In the genomic region with DNA sequence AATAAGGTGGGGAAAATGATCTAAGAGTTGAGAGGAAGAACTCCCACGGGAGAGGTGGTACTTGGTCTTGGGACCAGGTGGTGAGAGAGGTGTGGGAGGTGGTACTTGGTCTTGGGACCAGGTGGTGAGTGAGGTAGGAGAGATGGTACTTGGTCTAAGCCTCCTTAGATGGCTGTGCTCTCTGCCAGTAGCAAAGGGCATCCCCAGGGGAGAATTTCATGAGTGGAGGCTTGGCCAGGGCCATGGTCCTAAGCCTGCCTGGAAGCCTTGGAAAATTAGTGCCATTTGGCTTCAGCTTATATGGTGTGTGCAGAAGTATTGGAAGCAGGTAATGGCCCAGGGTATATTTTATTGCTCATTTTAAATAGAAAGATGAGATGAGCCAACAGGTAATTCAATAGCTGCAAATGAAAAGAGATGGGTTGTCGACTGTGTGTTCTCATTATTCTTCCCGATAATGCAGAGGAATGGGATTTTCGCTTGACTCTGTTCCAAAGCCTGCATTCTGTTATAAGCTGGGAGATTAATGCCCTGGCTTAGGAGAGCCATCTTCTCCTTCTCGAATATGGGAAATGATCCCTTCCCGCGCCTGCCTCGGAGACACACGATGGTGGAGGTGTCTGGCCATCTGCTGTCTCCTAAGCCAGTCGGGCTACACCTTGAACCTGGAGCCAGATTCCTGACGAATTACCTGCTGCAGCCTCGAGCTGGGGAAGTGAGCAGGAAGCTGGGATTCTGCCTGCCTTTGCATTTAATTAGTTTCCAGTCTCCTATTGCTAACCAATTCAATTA, we compare ENCODE assay signal across 23 cellular contexts.
"Had no signal": no experiment of that assay in that cellular context is flagged by ENCODE, and none has a peak within 500 bp of the region (broad histone marks: within the 10 kb centered on the region; RNA-seq: fewer than 3 reads in every experiment).

No MANE protein-coding gene starts in this region.

- H3K27me3 Mint-ChIP-seq: effector memory CD8-positive, alpha-beta T cell; naive B cell; stimulated activated naive B cell treated with anti-CD40 and anti-IgM and Interleukin-4, amounts not matched to agents 10 μg/mL and 1 μg/mL and 100 μg/mL, for 72 hours; stimulated activated naive CD8-positive, alpha-beta T cell treated with anti-CD3 and anti-CD28 coated beads, Interleukin-15, amount 100 ng/mL, for 72 hours had no signal

- H3K4me1 ChIP-seq: foreskin keratinocyte, right atrium auricular region, testis, upper lobe of right lung had no signal

- H3K9me3 ChIP-seq: neutrophil, right atrium auricular region, testis, upper lobe of right lung, vagina had no signal

- H3K4me3 ChIP-seq: dorsolateral prefrontal cortex, lung, right atrium auricular region, sigmoid colon, skin epidermis, testis, tibial nerve, upper lobe of right lung, vagina had no signal

- H3K27ac ChIP-seq: dorsolateral prefrontal cortex, foreskin keratinocyte, neutrophil, right atrium auricular region, sigmoid colon, skin epidermis, testis, tibial nerve, upper lobe of right lung, vagina had no signal

- H3K27ac Mint-ChIP-seq: effector memory CD8-positive, alpha-beta T cell; naive B cell; nephron; stimulated activated naive B cell treated with anti-CD40 and anti-IgM and Interleukin-4, amounts not matched to agents 10 μg/mL and 1 μg/mL and 100 μg/mL, for 72 hours; stimulated activated naive CD8-positive, alpha-beta T cell treated with anti-CD3 and anti-CD28 coated beads, Interleukin-15, amount 100 ng/mL, for 72 hours had no signal

- H3K36me3 ChIP-seq: neutrophil, right atrium auricular region, upper lobe of right lung, vagina had no signal

- H3K4me1 Mint-ChIP-seq: naive B cell; stimulated activated naive B cell treated with anti-CD40 and anti-IgM and Interleukin-4, amounts not matched to agents 10 μg/mL and 1 μg/mL and 100 μg/mL, for 72 hours; stimulated activated naive CD8-positive, alpha-beta T cell treated with anti-CD3 and anti-CD28 coated beads, Interleukin-15, amount 100 ng/mL, for 72 hours had no signal

- H3K9me3 Mint-ChIP-seq: nephron had no signal

- H3K36me3 Mint-ChIP-seq: naive B cell; stimulated activated naive B cell treated with anti-CD40 and anti-IgM and Interleukin-4, amounts not matched to agents 10 μg/mL and 1 μg/mL and 100 μg/mL, for 72 hours had no signal

- H3K27me3 ChIP-seq: dorsolateral prefrontal cortex, foreskin keratinocyte, neutrophil, right atrium auricular region, sigmoid colon, testis, tibial nerve, upper lobe of right lung, vagina had no signal

- H3K4me3 Mint-ChIP-seq: effector memory CD8-positive, alpha-beta T cell; nephron; stimulated activated naive B cell treated with anti-CD40 and anti-IgM and Interleukin-4, amounts not matched to agents 10 μg/mL and 1 μg/mL and 100 μg/mL, for 72 hours; stimulated activated naive CD8-positive, alpha-beta T cell treated with anti-CD3 and anti-CD28 coated beads, Interleukin-15, amount 100 ng/mL, for 72 hours had no signal

- DNase-seq: cortex of kidney; effector memory CD8-positive, alpha-beta T cell; foreskin keratinocyte; hippocampal formation; left colon; left ventricle myocardium superior; mesendoderm; naive B cell; sigmoid colon; stimulated activated CD4-positive, alpha-beta T cell treated with anti-CD3 and anti-CD28 coated beads, Interleukin-2, amount 100 ng/mL, for 24 hours; stimulated activated CD4-positive, alpha-beta T cell treated with anti-CD3 and anti-CD28 coated beads, Interleukin-4, amount 100 ng/mL, for 4 hours; stimulated activated naive B cell treated with anti-CD40 and anti-IgM and Interleukin-4, amounts not matched to agents 10 μg/mL and 1 μg/mL and 100 μg/mL, for 72 hours; stimulated activated naive CD8-positive, alpha-beta T cell treated with anti-CD3 and anti-CD28 coated beads, Interleukin-15, amount 100 ng/mL, for 72 hours; testis; upper lobe of right lung had no signal

- ATAC-seq: effector memory CD8-positive, alpha-beta T cell; foreskin keratinocyte; left colon; left ventricle myocardium superior; stimulated activated naive B cell treated with anti-CD40 and anti-IgM and Interleukin-4, amounts not matched to agents 10 μg/mL and 1 μg/mL and 100 μg/mL, for 72 hours; stimulated activated naive CD8-positive, alpha-beta T cell treated with anti-CD3 and anti-CD28 coated beads, Interleukin-15, amount 100 ng/mL, for 72 hours; upper lobe of right lung had no signal
